11 cellular contexts compared by ENCODE assay signal in the genomic region with DNA sequence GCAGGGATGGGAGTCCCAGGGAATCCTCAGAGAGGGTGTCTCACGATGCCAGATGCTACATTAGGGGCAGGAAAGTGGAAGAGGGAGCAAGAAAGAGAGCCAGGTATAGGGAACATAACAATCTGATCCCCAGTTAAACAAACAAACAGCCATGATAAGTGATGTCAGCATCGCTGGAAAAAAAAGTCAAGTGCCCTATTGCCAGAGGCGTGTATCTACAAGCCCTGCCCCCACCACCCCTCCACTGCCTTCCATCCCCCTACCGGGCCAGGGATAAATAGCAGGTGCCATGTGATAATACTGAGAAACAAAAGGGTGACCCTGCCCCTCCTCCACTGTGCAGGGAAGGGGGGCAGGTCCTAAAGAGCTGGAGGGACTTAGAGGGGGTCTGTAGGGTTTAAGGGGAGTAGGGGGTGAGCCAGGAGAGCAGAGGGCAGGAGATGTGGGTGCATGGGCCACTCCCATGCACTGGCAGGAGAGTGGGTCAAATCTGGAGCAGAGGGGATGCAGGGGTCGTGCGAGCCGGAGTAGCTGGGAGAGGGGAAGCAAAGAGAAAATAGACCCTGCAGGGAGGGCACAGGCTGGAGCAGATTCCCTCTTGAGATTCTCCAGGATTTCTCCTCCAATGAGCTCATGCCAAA. TPM values are rescaled to one million over a fixed set of nuclear protein-coding genes. Genes with fewer than 3 reads are reported as not detected.
A peak's percentile ranks its signal among the peaks of the same experiment; 100 is the strongest.
DNase-seq lines count a peak whose midpoint lies in the region; ATAC-seq, FAIRE-seq and TF ChIP-seq lines count a peak whose summit lies in the region.
"Had no signal": no experiment of that assay in that cellular context is flagged by ENCODE, and none has a peak within 500 bp of the region (broad histone marks: within the 10 kb centered on the region; RNA-seq: fewer than 3 reads in every experiment).

No MANE protein-coding gene starts in this region.

- H3K9me3 ChIP-seq in A549 (no peaks in the 10 kb centered on the region), HAP-1 (no peaks in the 10 kb centered on the region)
- H3K9me3 ChIP-seq: adrenal gland, SJSA1 had no signal

- no peak for TF ChIP-seq EP300 in A549 (IDR thresholded peaks at IDR 0.05)

- peak overlapping the region; percentile 53 for H3K4me2 ChIP-seq in A549

- ATAC-seq in A549 (peak; percentile 46 to 69; a peak in 5 of 6 replicates), foreskin keratinocyte (no peak), GM21786 (IDR thresholded peaks at IDR 0.05; ENCODE audit: unreplicated experiment) (no peak), GM18868 (IDR thresholded peaks at IDR 0.05; ENCODE audit: unreplicated experiment) (no peak)

- no peak for TF ChIP-seq RAD21 in A549 (conservative IDR thresholded peaks at IDR 0.05 in 1 of 2, IDR thresholded peaks at IDR 0.05 in 1 of 2)

- POLR2A ChIA-PET in A549 (lab: Yijun Ruan, JAX): no interaction called here

- TF ChIP-seq CTCF in A549 (IDR thresholded peaks at IDR 0.05): no peak
- peak; percentile 27 for TF ChIP-seq CTCF in foreskin keratinocyte (conservative IDR thresholded peaks at IDR 0.05)

- TF ChIP-seq POLR2A in A549 (IDR thresholded peaks at IDR 0.05; ENCODE audit: low read length): no peak

- FAIRE-seq in A549 (lab: Jason Lieb, UNC): no peak
- FAIRE-seq: G401.6 had no signal

- H3K27ac ChIP-seq in A549: peak overlapping the region; percentile 68 to 93
- H3K27ac ChIP-seq in foreskin keratinocyte: no peak overlapping the region
- H3K27ac ChIP-seq: adrenal gland, SJSA1 had no signal

- in situ Hi-C loops in HAP-1 (cut with MboI; ENCODE audit: low sequenced_read_pairs): no loop called here

- DNase-seq in A549 (ENCODE audit: low read depth in 1 of 2, low spot score in 1 of 2): peak; percentile 58 to 82
- DNase-seq in HAP-1 (ENCODE audit: low spot score in 2 of 2): peak; percentile 6 to 72
- peak; percentile 80 for DNase-seq in NCI-H748 (lab: John Stamatoyannopoulos, UW; ENCODE audit: unreplicated experiment)
- DNase-seq in foreskin keratinocyte: no peak
- DNase-seq in HCEC 1CT: no peak
- no peak for DNase-seq in kidney glomerular epithelial cell (lab: John Stamatoyannopoulos, UW)
- DNase-seq: adrenal gland had no signal

- H3K4me1 ChIP-seq in A549 (peaks cover 59% of the 10 kb centered on the region), HAP-1 (peaks cover 2% of the 10 kb centered on the region), foreskin keratinocyte (no peaks in the 10 kb centered on the region)
- H3K4me1 ChIP-seq: adrenal gland had no signal

- 48% methylated on average over 7 of the region's 7 CpGs for WGBS in A549 (ENCODE audit: missing lambda C conversion rate)

- no peaks in the 10 kb centered on the region for H3K36me3 ChIP-seq in HAP-1 (replicated peaks)
- H3K36me3 ChIP-seq: adrenal gland, SJSA1 had no signal

- CTCF ChIA-PET in A549 (lab: Yijun Ruan, JAX): interaction anchor here (1.0 to 14.5 kb wide), 5 partner anchors 11 to 228 kb away, joined by 3 to 139 read pairs (median 5); no protein-coding TSS in a partner anchor

- H3K4me3 ChIP-seq in A549: no peak overlapping the region
- no peak overlapping the region for H3K4me3 ChIP-seq in HAP-1
- H3K4me3 ChIP-seq: adrenal gland, SJSA1 had no signal

- H3K27me3 ChIP-seq in HAP-1 (ENCODE audit: low read depth) (peaks cover 25% of the 10 kb centered on the region), foreskin keratinocyte (peaks cover 64% of the 10 kb centered on the region)
- H3K27me3 ChIP-seq: SJSA1 had no signal

TF ChIP-seq in A549, 52 proteins besides CTCF, POLR2A, EP300 and RAD21:
- TF ChIP-seq KDM1A (IDR thresholded peaks at IDR 0.05; ENCODE audit: low read depth): no peak
- no peak for TF ChIP-seq FOXS1 (CRISPR knock-in tag; IDR thresholded peaks at IDR 0.05)
- no peak for TF ChIP-seq HOXA7 (CRISPR knock-in tag; IDR thresholded peaks at IDR 0.05)
- no peak for TF ChIP-seq JUN (IDR thresholded peaks at IDR 0.05)
- TF ChIP-seq, protein P1, sequence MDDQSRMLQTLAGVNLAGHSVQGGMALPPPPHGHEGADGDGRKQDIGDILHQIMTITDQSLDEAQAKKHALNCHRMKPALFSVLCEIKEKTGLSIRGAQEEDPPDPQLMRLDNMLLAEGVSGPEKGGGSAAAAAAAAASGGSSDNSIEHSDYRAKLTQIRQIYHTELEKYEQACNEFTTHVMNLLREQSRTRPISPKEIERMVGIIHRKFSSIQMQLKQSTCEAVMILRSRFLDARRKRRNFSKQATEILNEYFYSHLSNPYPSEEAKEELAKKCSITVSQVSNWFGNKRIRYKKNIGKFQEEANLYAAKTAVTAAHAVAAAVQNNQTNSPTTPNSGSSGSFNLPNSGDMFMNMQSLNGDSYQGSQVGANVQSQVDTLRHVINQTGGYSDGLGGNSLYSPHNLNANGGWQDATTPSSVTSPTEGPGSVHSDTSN (IDR thresholded peaks at IDR 0.05): no peak
- TF ChIP-seq, protein P2, sequence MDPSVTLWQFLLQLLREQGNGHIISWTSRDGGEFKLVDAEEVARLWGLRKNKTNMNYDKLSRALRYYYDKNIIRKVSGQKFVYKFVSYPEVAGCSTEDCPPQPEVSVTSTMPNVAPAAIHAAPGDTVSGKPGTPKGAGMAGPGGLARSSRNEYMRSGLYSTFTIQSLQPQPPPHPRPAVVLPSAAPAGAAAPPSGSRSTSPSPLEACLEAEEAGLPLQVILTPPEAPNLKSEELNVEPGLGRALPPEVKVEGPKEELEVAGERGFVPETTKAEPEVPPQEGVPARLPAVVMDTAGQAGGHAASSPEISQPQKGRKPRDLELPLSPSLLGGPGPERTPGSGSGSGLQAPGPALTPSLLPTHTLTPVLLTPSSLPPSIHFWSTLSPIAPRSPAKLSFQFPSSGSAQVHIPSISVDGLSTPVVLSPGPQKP (IDR thresholded peaks at IDR 0.05; ENCODE audit: low read depth, low read length): no peak
- no peak for TF ChIP-seq MAFK (IDR thresholded peaks at IDR 0.05; ENCODE audit: partially characterized antibody)
- TF ChIP-seq NPAS2 (CRISPR knock-in tag; IDR thresholded peaks at IDR 0.05; ENCODE audit: borderline replicate concordance): no peak
- no peak for TF ChIP-seq SMC3 (IDR thresholded peaks at IDR 0.05)
- TF ChIP-seq ESRRA (IDR thresholded peaks at IDR 0.05; ENCODE audit: borderline replicate concordance, low read length): no peak
- no peak for TF ChIP-seq PHF8 (IDR thresholded peaks at IDR 0.05; ENCODE audit: borderline replicate concordance, low read depth)
- no peak for TF ChIP-seq KDM5A (IDR thresholded peaks at IDR 0.05)
- no peak for TF ChIP-seq BHLHE40 (IDR thresholded peaks at IDR 0.05; ENCODE audit: low read depth, low read length)
- TF ChIP-seq HOXB5 (CRISPR knock-in tag; IDR thresholded peaks at IDR 0.05): no peak
- no peak for TF ChIP-seq RARB (CRISPR knock-in tag; IDR thresholded peaks at IDR 0.05)
- TF ChIP-seq, protein P3, sequence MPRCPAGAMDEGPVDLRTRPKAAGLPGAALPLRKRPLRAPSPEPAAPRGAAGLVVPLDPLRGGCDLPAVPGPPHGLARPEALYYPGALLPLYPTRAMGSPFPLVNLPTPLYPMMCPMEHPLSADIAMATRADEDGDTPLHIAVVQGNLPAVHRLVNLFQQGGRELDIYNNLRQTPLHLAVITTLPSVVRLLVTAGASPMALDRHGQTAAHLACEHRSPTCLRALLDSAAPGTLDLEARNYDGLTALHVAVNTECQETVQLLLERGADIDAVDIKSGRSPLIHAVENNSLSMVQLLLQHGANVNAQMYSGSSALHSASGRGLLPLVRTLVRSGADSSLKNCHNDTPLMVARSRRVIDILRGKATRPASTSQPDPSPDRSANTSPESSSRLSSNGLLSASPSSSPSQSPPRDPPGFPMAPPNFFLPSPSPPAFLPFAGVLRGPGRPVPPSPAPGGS (IDR thresholded peaks at IDR 0.05): no peak
- no peak for TF ChIP-seq CBX8 (IDR thresholded peaks at IDR 0.05)
- TF ChIP-seq, protein P4, sequence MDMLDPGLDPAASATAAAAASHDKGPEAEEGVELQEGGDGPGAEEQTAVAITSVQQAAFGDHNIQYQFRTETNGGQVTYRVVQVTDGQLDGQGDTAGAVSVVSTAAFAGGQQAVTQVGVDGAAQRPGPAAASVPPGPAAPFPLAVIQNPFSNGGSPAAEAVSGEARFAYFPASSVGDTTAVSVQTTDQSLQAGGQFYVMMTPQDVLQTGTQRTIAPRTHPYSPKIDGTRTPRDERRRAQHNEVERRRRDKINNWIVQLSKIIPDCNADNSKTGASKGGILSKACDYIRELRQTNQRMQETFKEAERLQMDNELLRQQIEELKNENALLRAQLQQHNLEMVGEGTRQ (IDR thresholded peaks at IDR 0.05): no peak
- no peak for TF ChIP-seq ZC3H11A (IDR thresholded peaks at IDR 0.05)
TF ChIP-seq in A549: peak in this region for 0.

RNA-seq across cellular contexts. Expression of a gene that starts 3.4 kb away (rescaled TPM):
- polyA plus RNA-seq in A549 (2011; rRNA removed) (0.98 and 1.1 TPM in 2 replicates), A549 (2017; fragmentation: RNase III; extraction: RNeasy Plus Mini Kit Qiagen cat#74134 plus additional on column Dnase treatment) (0.14 to 0.18 TPM (median 0.16 TPM) in 3 replicates), foreskin keratinocyte (not detected in 2 replicates)
- 0.19 and 0.30 TPM in 2 replicates for polyA plus RNA-seq in A549 (2012; cell fraction: cytosol; rRNA removed)
- polyA plus RNA-seq in A549 (2012; cell fraction: nucleus; rRNA removed): 0.50 and 0.76 TPM in 2 replicates
- polyA minus RNA-seq in A549 (2011; rRNA and poly(A)+ RNA removed): 1.1 and 1.3 TPM in 2 replicates
- not detected in 2 replicates for total RNA-seq in foreskin keratinocyte
- total RNA-seq: SJSA1 had no signal

Comparison
In these comparisons a context has a peak if more than half of its experiments do, and no peak if none do; other contexts are left out.
1. ATAC-seq: peak in A549 (2 of 2); none in foreskin keratinocyte (single experiment), GM21786 (single experiment) and GM18868 (single experiment).
2. DNase-seq: peak in A549 (2 of 2), HAP-1 (2 of 2) and NCI-H748 (single experiment); none in foreskin keratinocyte (0 of 2), HCEC 1CT (single experiment) and kidney glomerular epithelial cell (single experiment).